Comparison of ENCODE assay signal across 39 cellular contexts in the genomic region with DNA sequence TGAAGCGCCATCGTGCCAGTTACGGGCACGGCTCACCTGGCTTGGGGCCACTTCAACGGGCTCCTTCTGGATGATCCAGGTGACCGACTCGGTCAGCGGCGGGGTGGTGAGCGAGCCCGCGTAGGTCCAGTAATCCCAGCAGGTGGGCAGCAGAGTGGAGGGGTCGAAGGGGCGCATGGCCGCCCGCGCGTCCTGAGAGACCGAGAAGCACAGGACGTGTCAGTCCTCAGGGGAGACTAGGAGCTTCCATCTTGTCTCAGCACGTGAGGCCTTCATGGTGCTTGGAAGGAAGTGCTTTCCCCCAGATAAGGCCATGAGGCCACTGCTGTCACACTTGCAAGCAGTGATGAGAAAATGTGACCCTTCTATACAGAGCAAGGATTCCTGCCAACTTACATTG. TPM values are rescaled to one million over a fixed set of nuclear protein-coding genes. Genes with fewer than 3 reads are reported as not detected.
"Had no signal": no experiment of that assay in that cellular context is flagged by ENCODE, and none has a peak within 500 bp of the region (broad histone marks: within the 10 kb centered on the region; RNA-seq: fewer than 3 reads in every experiment).

No MANE protein-coding gene starts in this region.

- H3K27me3 Mint-ChIP-seq: activated CD4-positive, alpha-beta memory T cell treated with anti-CD3 and anti-CD28 coated beads for 36 hours; activated CD8-positive, alpha-beta memory T cell treated with anti-CD3 and anti-CD28 coated beads, Interleukin-2, amount 10 ng/mL, durations not matched to agents 7 days and 5 days; activated naive CD4-positive, alpha-beta T cell treated with anti-CD3 and anti-CD28 coated beads, Interleukin-2, amount 10 ng/mL, durations not matched to agents 7 days and 5 days; activated naive CD8-positive, alpha-beta T cell; central memory CD8-positive, alpha-beta T cell; dendritic cell treated with granulocyte-macrophage colony-stimulating factor and Interleukin-4, amounts not matched to agents 40 ng/mL and 50 ng/mL, for 4 days; effector memory CD8-positive, alpha-beta T cell; T-helper 17 cell had no signal

- H3K27ac ChIP-seq: brain microvascular endothelial cell, coronary artery, esophagus squamous epithelium, gastroesophageal sphincter, heart right ventricle, hepatocyte, WERI-Rb-1 had no signal

- H3K36me3 Mint-ChIP-seq: activated CD8-positive, alpha-beta memory T cell treated with anti-CD3 and anti-CD28 coated beads, Interleukin-2, amount 10 ng/mL, durations not matched to agents 7 days and 5 days had no signal

- H3K36me3 ChIP-seq: brain microvascular endothelial cell, esophagus squamous epithelium, gastroesophageal sphincter, heart right ventricle, WERI-Rb-1 had no signal

- H3K4me3 Mint-ChIP-seq: activated B cell treated with CpG ODN at 0.5 μM for 24 hours; activated CD4-positive, alpha-beta memory T cell treated with anti-CD3 and anti-CD28 coated beads for 36 hours; activated CD8-positive, alpha-beta memory T cell treated with anti-CD3 and anti-CD28 coated beads, Interleukin-2, amount 10 ng/mL, durations not matched to agents 7 days and 5 days; activated CD8-positive, alpha-beta T cell treated with anti-CD3 and anti-CD28 coated beads, Interleukin-2, amount 10 ng/mL, durations not matched to agents 7 days and 5 days; activated naive CD4-positive, alpha-beta T cell treated with anti-CD3 and anti-CD28 coated beads, Interleukin-2, amount 10 ng/mL, durations not matched to agents 7 days and 5 days; activated naive CD8-positive, alpha-beta T cell; activated T-helper 1 cell treated with anti-CD3 and anti-CD28 coated beads, Interleukin-12 subunit alpha, Interleukin-12 subunit beta, Interleukin-2, Interleukin-4 antibody, amounts not matched to agents 30 ng/mL and 10 ng/mL and 1 ng/mL, durations not matched to agents 14 hours and 24 hours and 36 hours; central memory CD8-positive, alpha-beta T cell; dendritic cell treated with granulocyte-macrophage colony-stimulating factor and Interleukin-4, amounts not matched to agents 40 ng/mL and 50 ng/mL, for 4 days; effector memory CD8-positive, alpha-beta T cell; T-helper 17 cell; T-helper 2 cell treated with Interferon-gamma antibody and Interleukin-4, amounts not matched to agents 5 μg/mL and 100 μg/mL, for 36 hours had no signal

- DNase-seq: activated B cell treated with CpG ODN at 0.5 μM for 24 hours; activated CD4-positive, alpha-beta memory T cell treated with anti-CD3 and anti-CD28 coated beads for 36 hours; activated CD8-positive, alpha-beta memory T cell treated with anti-CD3 and anti-CD28 coated beads, Interleukin-2, amount 10 ng/mL, durations not matched to agents 7 days and 5 days; activated CD8-positive, alpha-beta memory T cell treated with anti-CD3 and anti-CD28 coated beads, Interleukin-2, amount 50 U/mL, for 4 hours; activated CD8-positive, alpha-beta T cell treated with anti-CD3 and anti-CD28 coated beads, Interleukin-2, amount 10 ng/mL, durations not matched to agents 7 days and 5 days; activated effector memory CD4-positive, alpha-beta T cell treated with anti-CD3 and anti-CD28 coated beads, Interleukin-2, amount 50 U/mL, for 16 hours; activated naive CD4-positive, alpha-beta T cell treated with anti-CD3 and anti-CD28 coated beads, Interleukin-2, amount 10 ng/mL, durations not matched to agents 7 days and 5 days; activated T-cell treated with anti-CD3 and anti-CD28 coated beads, Interleukin-2, amount 50 U/mL, for 1 hour; activated T-cell treated with anti-CD3 and anti-CD28 coated beads, Interleukin-2, amount 50 U/mL, for 48 hours; amniotic stem cell; anterior cingulate cortex; brain microvascular endothelial cell; effector CD4-positive, alpha-beta T cell; effector memory CD8-positive, alpha-beta T cell; esophagus squamous epithelium; foreskin melanocyte; heart right ventricle; T-helper 1 cell; T-helper 17 cell; T1000; WERI-Rb-1 had no signal

- H2AFZ ChIP-seq: hepatocyte had no signal

- H3K4me2 ChIP-seq: hepatocyte had no signal

- H3K9me3 Mint-ChIP-seq: activated B cell treated with CpG ODN at 0.5 μM for 24 hours; central memory CD8-positive, alpha-beta T cell; effector memory CD8-positive, alpha-beta T cell; T-helper 2 cell treated with Interferon-gamma antibody and Interleukin-4, amounts not matched to agents 5 μg/mL and 100 μg/mL, for 36 hours had no signal

- H3K4me3 ChIP-seq: coronary artery, esophagus squamous epithelium, gastroesophageal sphincter, heart right ventricle, hepatocyte had no signal

- H3K27ac Mint-ChIP-seq: activated B cell treated with CpG ODN at 0.5 μM for 24 hours; activated CD4-positive, alpha-beta memory T cell treated with anti-CD3 and anti-CD28 coated beads for 36 hours; activated CD8-positive, alpha-beta memory T cell treated with anti-CD3 and anti-CD28 coated beads, Interleukin-2, amount 10 ng/mL, durations not matched to agents 7 days and 5 days; activated CD8-positive, alpha-beta T cell treated with anti-CD3 and anti-CD28 coated beads, Interleukin-2, amount 10 ng/mL, durations not matched to agents 7 days and 5 days; activated naive CD4-positive, alpha-beta T cell treated with anti-CD3 and anti-CD28 coated beads, Interleukin-2, amount 10 ng/mL, durations not matched to agents 7 days and 5 days; activated naive CD8-positive, alpha-beta T cell; activated T-helper 1 cell treated with anti-CD3 and anti-CD28 coated beads, Interleukin-12 subunit alpha, Interleukin-12 subunit beta, Interleukin-2, Interleukin-4 antibody, amounts not matched to agents 30 ng/mL and 10 ng/mL and 1 ng/mL, durations not matched to agents 14 hours and 24 hours and 36 hours; activated T-helper 2 cell treated with anti-CD3 and anti-CD28 coated beads, Interferon-gamma antibody, Interleukin-2, Interleukin-4, amounts not matched to agents 10 μg/mL and 5 μg/mL and 100 μg/mL, durations not matched to agents 14 hours and 24 hours and 36 hours; dendritic cell treated with granulocyte-macrophage colony-stimulating factor and Interleukin-4, amounts not matched to agents 40 ng/mL and 50 ng/mL, for 4 days; effector memory CD8-positive, alpha-beta T cell; T-helper 17 cell; T-helper 2 cell treated with Interferon-gamma antibody and Interleukin-4, amounts not matched to agents 5 μg/mL and 100 μg/mL, for 36 hours had no signal

- H3K9me3 ChIP-seq: esophagus squamous epithelium had no signal

- H3K27me3 ChIP-seq: brain microvascular endothelial cell, gastroesophageal sphincter, heart right ventricle, hepatocyte had no signal

RNA-seq across cellular contexts. Expression of a gene that starts 44.6 kb away (rescaled TPM):
- total RNA-seq: activated B cell treated with CpG ODN at 0.5 μM for 24 hours; activated CD4-positive, alpha-beta memory T cell treated with anti-CD3 and anti-CD28 coated beads for 36 hours; activated CD8-positive, alpha-beta memory T cell treated with anti-CD3 and anti-CD28 coated beads for 36 hours; activated CD8-positive, alpha-beta memory T cell treated with anti-CD3 and anti-CD28 coated beads, Interleukin-2, amount 10 ng/mL, durations not matched to agents 7 days and 5 days; activated CD8-positive, alpha-beta T cell treated with anti-CD3 and anti-CD28 coated beads, Interleukin-2, amount 10 ng/mL, durations not matched to agents 7 days and 5 days; activated T-helper 2 cell treated with anti-CD3 and anti-CD28 coated beads, Interferon-gamma antibody, Interleukin-2, Interleukin-4, amounts not matched to agents 10 μg/mL and 5 μg/mL and 100 μg/mL, durations not matched to agents 14 hours and 24 hours and 36 hours; astrocyte; bronchial epithelial cell; cardiac septum; cerebellum; esophagus squamous epithelium; fibroblast of lung; fibroblast of villous mesenchyme; gastroesophageal sphincter; glomerular endothelial cell; T-helper 17 cell had no signal
- polyA plus RNA-seq: adipose tissue, fibroblast of lung had no signal
